In the genomic region with DNA sequence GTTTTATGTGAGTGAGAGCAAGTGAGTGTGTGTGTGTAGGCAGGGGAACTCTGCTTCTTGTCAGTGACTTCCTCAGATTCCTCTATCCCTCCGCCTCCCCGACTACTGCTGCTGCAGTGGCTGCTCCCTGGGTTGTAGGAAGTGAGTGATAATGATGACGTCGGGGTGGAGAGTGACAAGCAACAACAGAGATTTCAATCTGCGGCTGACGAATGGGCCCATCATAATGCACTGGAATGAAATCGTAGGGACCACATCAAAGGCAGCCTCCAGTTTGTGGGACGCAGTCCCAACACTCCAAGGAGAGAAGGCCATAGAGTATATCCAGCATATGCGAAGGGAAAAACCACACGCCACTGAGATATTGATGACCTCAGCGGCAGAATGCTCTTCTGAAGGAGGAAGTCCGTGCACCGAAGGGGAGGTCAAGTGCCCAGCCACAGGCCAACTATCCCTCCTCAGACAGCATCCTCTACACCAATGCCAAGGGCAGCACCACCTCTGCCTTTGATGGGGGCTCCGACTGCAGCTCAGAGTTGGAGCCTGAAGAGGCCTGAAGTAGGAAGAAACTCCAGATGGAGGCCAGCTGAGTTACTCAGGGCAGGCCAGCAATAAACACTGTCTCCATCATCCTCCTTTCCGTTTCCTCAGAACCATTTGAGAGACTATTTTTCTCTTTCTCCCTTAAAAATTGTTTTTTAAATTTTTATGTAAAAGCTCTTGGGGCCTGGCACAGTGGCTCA, we compare ENCODE assay signal across 1 cellular context.
TF ChIP-seq lines count a peak whose summit lies in the region.

No MANE protein-coding gene starts in this region.

TF ChIP-seq in HEK293, 187 proteins besides CTCF, POLR2A, EP300 and RAD21 (continued from another document):
- TF ChIP-seq ZFHX2 (tag by site-specific recombination; conservative IDR thresholded peaks at IDR 0.05), result 0 out of 2 replicates have a peak, but pooled peaks have one; percentile 17
